ENCODE assay signal across 8 cellular contexts in the genomic region with DNA sequence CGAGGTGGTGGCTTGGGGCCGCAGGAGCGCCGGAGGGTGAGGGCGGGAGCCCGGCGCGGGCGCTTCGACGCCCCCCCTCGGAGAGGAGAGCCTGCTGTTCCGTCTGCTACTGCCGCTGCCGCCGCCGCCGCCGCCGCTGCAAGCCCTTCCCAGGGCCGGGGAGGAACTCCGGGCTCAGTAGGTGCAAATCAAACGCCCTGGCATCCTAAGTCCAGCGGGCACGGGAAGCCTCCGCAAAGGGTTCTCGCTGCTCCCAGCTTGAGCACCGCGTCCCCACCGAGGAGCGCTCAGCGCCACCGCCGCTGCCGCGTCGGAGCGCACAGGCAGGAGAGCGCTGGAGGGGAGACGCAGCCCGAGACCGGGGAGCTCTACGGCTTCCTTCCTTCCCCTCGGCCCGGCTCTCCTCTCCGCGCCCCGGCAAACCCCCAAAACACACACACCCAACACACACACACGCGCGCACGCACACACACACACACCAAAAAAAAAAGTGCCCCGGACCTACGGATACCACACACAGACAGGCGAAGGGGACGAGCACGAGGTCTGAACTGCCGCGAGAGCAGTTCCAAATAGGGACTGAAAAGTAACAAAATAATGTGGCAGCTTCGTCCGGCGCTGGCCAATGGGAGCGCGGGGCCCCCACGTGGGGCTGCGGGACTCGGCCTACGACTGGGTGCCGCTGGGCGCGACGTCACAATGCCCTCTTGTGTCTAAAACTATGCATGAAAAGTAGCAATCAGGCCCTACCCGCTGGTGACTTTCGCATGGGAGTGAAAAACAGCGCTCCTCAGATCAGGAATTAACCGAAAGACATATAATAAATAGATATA. TPM values are rescaled to one million over a fixed set of nuclear protein-coding genes. Genes with fewer than 3 reads are reported as not detected.
DNase-seq lines count a peak whose midpoint lies in the region; ATAC-seq, FAIRE-seq and TF ChIP-seq lines count a peak whose summit lies in the region.

A gene (minus strand): TSS at position 581 of the 833 bp plus-strand sequence. CDS start 1,119 bp downstream, outside the sequence.

- H3K79me2 ChIP-seq in SU-DHL-6 (ENCODE audit: insufficient read depth, low read length), result peaks cover 9% of the 10 kb centered on the region; the same call in 1 of the 2 replicates

- FAIRE-seq in pancreas (lab: Jason Lieb, UNC), result peak; percentile 92

- peak within 1 kb of the TSS; percentile 84 for H3K27ac ChIP-seq in SU-DHL-6 (ENCODE audit: low read depth, low read length)
- H3K27ac ChIP-seq in pancreas, result peak within 1 kb of the TSS; percentile 85 to 95 (median 94)
- peak within 1 kb of the TSS; percentile 94 to 99 (median 97) for H3K27ac ChIP-seq in tibial nerve

- H3K36me3 ChIP-seq in SU-DHL-6 (ENCODE audit: low read length) (peaks cover 11% of the 10 kb centered on the region; the same call in 1 of the 2 replicates), pancreas (no peaks in the 10 kb centered on the region), tibial nerve (no peaks in the 10 kb centered on the region)

- peak within 1 kb of the TSS; percentile 61 for H2AFZ ChIP-seq in SU-DHL-6 (ENCODE audit: low read depth, low read length, severe bottlenecking)

- TF ChIP-seq EP300 in tibial nerve (IDR thresholded peaks at IDR 0.05), result peak; percentile 82 to 99

- peak within 1 kb of the TSS; percentile 68 for H3K4me2 ChIP-seq in SU-DHL-6 (ENCODE audit: low read depth, low read length, poor library complexity, severe bottlenecking)

- DNase-seq in GM12864 (ENCODE audit: low read depth), result peak; percentile 92
- DNase-seq in NCI-H1105 treated with DMSO at 0.1 percent for 48 hours (lab: John Stamatoyannopoulos, UW), result peak; percentile 99
- DNase-seq in activated naive CD8-positive, alpha-beta T cell treated with anti-CD3 and anti-CD28 coated beads, Interleukin-2, amount 50 U/mL, for 16 hours (ENCODE audit: low read depth, low spot score), result peak; percentile 94
- DNase-seq in Right ventricle myocardium inferior (ENCODE audit: missing footprints), result peak; percentile 100
- DNase-seq in pancreas, result peak; percentile 98 to 100 (median 99)
- DNase-seq in tibial nerve (ENCODE audit: low spot score in 2 of 2), result peak; percentile 98 to 99

- H3K4me3 ChIP-seq in GM12864 (ENCODE audit: low read depth, low read length) (peak within 1 kb of the TSS; percentile 96), SU-DHL-6 (ENCODE audit: insufficient read depth, low read length, poor library complexity, severe bottlenecking) (peak within 1 kb of the TSS; percentile 68), pancreas (peak within 1 kb of the TSS; percentile 65 to 87 (median 84)), tibial nerve (peak within 1 kb of the TSS; percentile 86 to 91 (median 88))

- H3K9me3 ChIP-seq in SU-DHL-6 (ENCODE audit: insufficient read depth, low read length) (no peaks in the 10 kb centered on the region), pancreas (no peaks in the 10 kb centered on the region), tibial nerve (no peaks in the 10 kb centered on the region)

- peaks cover 23 to 55% (median 30%) of the 10 kb centered on the region in 3 donors for H3K4me1 ChIP-seq in pancreas
- peaks cover 0 to 66% (median 47%) of the 10 kb centered on the region in 4 donors for H3K4me1 ChIP-seq in tibial nerve

- peak; percentile 35 for TF ChIP-seq CTCF in GM12864 (IDR thresholded peaks at IDR 0.05; ENCODE audit: low read depth, low read length, missing control alignments)
- no peak for TF ChIP-seq CTCF in SU-DHL-6 (IDR thresholded peaks at IDR 0.05; ENCODE audit: insufficient read depth, low read length, poor library complexity, severe bottlenecking)
- peak in 2 of 4 donors; percentile 11 to 43 for TF ChIP-seq CTCF in pancreas (IDR thresholded peaks at IDR 0.05)
- peak; percentile 29 to 67 (median 57) for TF ChIP-seq CTCF in tibial nerve (IDR thresholded peaks at IDR 0.05)

- H3K27me3 ChIP-seq in SU-DHL-6 (ENCODE audit: low read length), result no peaks in the 10 kb centered on the region
- H3K27me3 ChIP-seq in pancreas, result no peaks in the 10 kb centered on the region
- no peaks in the 10 kb centered on the region for H3K27me3 ChIP-seq in tibial nerve

- WGBS in pancreas, 2 donors, result 0% methylated on average over 71 to 76 of the region's 76 CpGs
- WGBS in tibial nerve, 2 donors, result 0% methylated on average over 51 to 60 of the region's 76 CpGs

- ATAC-seq in HG02642 (IDR thresholded peaks at IDR 0.05; ENCODE audit: poor library complexity, unreplicated experiment), result peak; percentile 55
- ATAC-seq in Right ventricle myocardium inferior, result peak; percentile 70
- ATAC-seq in pancreas, result peak; percentile 56 to 68 (median 60)

- peaks cover 13% of the 10 kb centered on the region for H3F3A ChIP-seq in SU-DHL-6 (ENCODE audit: insufficient read depth)

- no peaks in the 10 kb centered on the region for H3K9me2 ChIP-seq in SU-DHL-6 (replicated peaks; ENCODE audit: insufficient read depth, low read length)

- H4K20me1 ChIP-seq in SU-DHL-6 (ENCODE audit: low read depth, low read length), result no peaks in the 10 kb centered on the region

- peak within 1 kb of the TSS; percentile 81 for H3K9ac ChIP-seq in SU-DHL-6 (ENCODE audit: low read length)

- peak; percentile 89 to 97 for TF ChIP-seq POLR2A in tibial nerve (IDR thresholded peaks at IDR 0.05)

- intact Hi-C loops in Right ventricle myocardium inferior (cut with DNase I) (loop anchor here (5.0 to 10.0 kb wide), 4 partner anchors 73 to 623 kb away; no protein-coding TSS in a partner anchor), pancreas (cut with DNase I) (loop anchor here in 1 of 3 donors (5.0 kb wide), 1 partner anchor 505 kb away; no protein-coding TSS in a partner anchor)

RNA-seq across cellular contexts. Expression of the gene that starts here (rescaled TPM):
- 14.1 TPM for total RNA-seq in Right ventricle myocardium inferior
- 10 to 100 TPM; 13.9 to 37.2 (median 21.7) TPM for total RNA-seq in pancreas
- polyA plus RNA-seq in pancreas, result 10 to 100 TPM; 12.5 to 13.0 TPM
- 10 to 100 TPM; 62.4 to 91.6 (median 76.9) TPM for total RNA-seq in tibial nerve

Comparison
In these comparisons a context has a peak if more than half of its experiments do, and no peak if none do; other contexts are left out.
1. Peak in every context shown above with its lines: DNase-seq, ATAC-seq, H3K4me3 ChIP-seq and H3K27ac ChIP-seq.